In genomic region chr1:88973520-88974137, GRCh38 we compare ENCODE assay signal across 9 cellular contexts. TPM values are rescaled to one million over a fixed set of nuclear protein-coding genes. Genes with fewer than 3 reads are reported as not detected.
DNase-seq lines count a peak whose midpoint lies in the region; ATAC-seq and TF ChIP-seq lines count a peak whose summit lies in the region.
"Had no signal": no experiment of that assay in that cellular context is flagged by ENCODE, and none has a peak within 500 bp of the region (broad histone marks: within the 10 kb centered on the region; RNA-seq: fewer than 3 reads in every experiment).

No MANE protein-coding gene starts in this region.

- H3K79me2 ChIP-seq in Loucy (ENCODE audit: insufficient read depth, low read length) = peaks cover 12% of the 10 kb centered on the region

- H3K4me3 ChIP-seq in Loucy (ENCODE audit: low read length, poor library complexity, severe bottlenecking) (no peak overlapping the region), astrocyte of the cerebellum (ENCODE audit: low read depth, low read length) (no peak overlapping the region), liver (ENCODE audit: low read depth in 1 of 3, low read length in 3 of 3) (no peak overlapping the region)

- H3K27ac Mint-ChIP-seq in activated T-cell treated with anti-CD3 and anti-CD28 coated beads, Interleukin-2, amount 50 U/mL, for 72 hours = peak overlapping the region; percentile 89
- H3K27ac Mint-ChIP-seq: stimulated activated naive CD8-positive, alpha-beta T cell treated with anti-CD3 and anti-CD28 coated beads, Interleukin-15, Interleukin-2, amounts not matched to agents 100 ng/mL and 50 ng/mL, for 24 hours had no signal

- H4K20me1 ChIP-seq in Loucy (ENCODE audit: insufficient read depth, low read length, poor library complexity, severe bottlenecking) = no peaks in the 10 kb centered on the region

- DNase-seq in activated T-cell treated with anti-CD3 and anti-CD28 coated beads, Interleukin-2, amount 50 U/mL, for 72 hours = no peak
- no peak for DNase-seq in activated T-cell treated with anti-CD3 and anti-CD28 coated beads, Interleukin-2, amount 50 U/mL, for 48 hours
- DNase-seq in astrocyte of the cerebellum (ENCODE audit: low read depth) (peak; percentile 24), globus pallidus (ENCODE audit: low spot score) (no peak), OCI-M2 (lab: John Stamatoyannopoulos, UW; ENCODE audit: unreplicated experiment) (no peak)
- DNase-seq in activated effector memory CD4-positive, alpha-beta T cell treated with anti-CD3 and anti-CD28 coated beads, Interleukin-2, amount 50 U/mL, for 16 hours = no peak

- peaks cover 5% of the 10 kb centered on the region for H3K36me3 ChIP-seq in Loucy (ENCODE audit: insufficient read depth, low read length)
- peaks cover 0 to 1% (median 0%) of the 10 kb centered on the region in 4 donors for H3K36me3 ChIP-seq in liver (ENCODE audit: control insufficient read depth in 4 of 4, insufficient read depth in 3 of 4, low read depth in 1 of 4, low read length in 3 of 4)

- peak in 1 of 2 donors; percentile 57 for ATAC-seq in activated T-cell treated with anti-CD3 and anti-CD28 coated beads, Interleukin-2, amount 50 U/mL, for 72 hours (replicated peaks in 1 of 2)

- peaks cover 24% of the 10 kb centered on the region for H3K4me1 Mint-ChIP-seq in activated T-cell treated with anti-CD3 and anti-CD28 coated beads, Interleukin-2, amount 50 U/mL, for 72 hours (ENCODE audit: low read depth)

- no peaks in the 10 kb centered on the region for H3K9me3 Mint-ChIP-seq in activated T-cell treated with anti-CD3 and anti-CD28 coated beads, Interleukin-2, amount 50 U/mL, for 72 hours
- H3K9me3 Mint-ChIP-seq: stimulated activated naive CD8-positive, alpha-beta T cell treated with anti-CD3 and anti-CD28 coated beads, Interleukin-15, Interleukin-2, amounts not matched to agents 100 ng/mL and 50 ng/mL, for 24 hours had no signal

- H3K27me3 Mint-ChIP-seq in activated T-cell treated with anti-CD3 and anti-CD28 coated beads, Interleukin-2, amount 50 U/mL, for 72 hours (ENCODE audit: low read depth) = no peaks in the 10 kb centered on the region
- H3K27me3 Mint-ChIP-seq: stimulated activated naive CD8-positive, alpha-beta T cell treated with anti-CD3 and anti-CD28 coated beads, Interleukin-15, Interleukin-2, amounts not matched to agents 100 ng/mL and 50 ng/mL, for 24 hours had no signal

- TF ChIP-seq CTCF in Loucy (conservative IDR thresholded peaks at IDR 0.05; ENCODE audit: low read length) (peak; percentile 80), astrocyte of the cerebellum (IDR thresholded peaks at IDR 0.05; ENCODE audit: low read depth, low read length, missing control alignments) (peak; percentile 37), liver (IDR thresholded peaks at IDR 0.05; ENCODE audit: low read depth, low read length, missing input control) (peak; percentile 48)

- peaks cover 10 to 15% of the 10 kb centered on the region in 2 donors for H3K36me3 Mint-ChIP-seq in activated T-cell treated with anti-CD3 and anti-CD28 coated beads, Interleukin-2, amount 50 U/mL, for 72 hours (ENCODE audit: insufficient read depth in 2 of 2)

- H3K9ac ChIP-seq in Loucy (ENCODE audit: low read depth, low read length, poor library complexity, severe bottlenecking) (no peak overlapping the region), liver (ENCODE audit: low read depth in 1 of 2, low read length in 2 of 2) (no peak overlapping the region)

- no peaks in the 10 kb centered on the region for H3K9me2 ChIP-seq in Loucy (replicated peaks; ENCODE audit: low read depth, low read length)

- no peaks in the 10 kb centered on the region for H3K4me1 ChIP-seq in Loucy (ENCODE audit: insufficient read depth, low read length, poor library complexity, severe bottlenecking)
- H3K4me1 ChIP-seq in liver (ENCODE audit: control insufficient read depth in 4 of 4, insufficient read depth in 4 of 4, low read length in 3 of 4) = peaks cover 0 to 1% (median 0%) of the 10 kb centered on the region in 4 donors

- H3K4me3 Mint-ChIP-seq in activated T-cell treated with anti-CD3 and anti-CD28 coated beads, Interleukin-2, amount 50 U/mL, for 72 hours = peak overlapping the region in 1 of 2 donors; percentile 35
- H3K4me3 Mint-ChIP-seq: stimulated activated naive CD8-positive, alpha-beta T cell treated with anti-CD3 and anti-CD28 coated beads, Interleukin-15, Interleukin-2, amounts not matched to agents 100 ng/mL and 50 ng/mL, for 24 hours had no signal

- H3K9me3 ChIP-seq in Loucy (ENCODE audit: insufficient read depth, low read depth, low read length) = no peaks in the 10 kb centered on the region
- H3K9me3 ChIP-seq in liver (ENCODE audit: control insufficient read depth in 4 of 4, low read length in 3 of 4) = no peaks in the 10 kb centered on the region

- H3K4me2 ChIP-seq in Loucy (ENCODE audit: low read depth, low read length, poor library complexity, severe bottlenecking) = no peak overlapping the region

- WGBS in liver = 29% methylated on average over 2 of the region's 2 CpGs

- in situ Hi-C loops in astrocyte of the cerebellum (cut with HindIII; ENCODE audit: low sequenced_read_pairs) = loop anchor here (25.0 kb wide), 1 partner anchor 489 kb away; no protein-coding TSS in a partner anchor

- H3K27me3 ChIP-seq in Loucy (ENCODE audit: insufficient read depth, low read length, poor library complexity, severe bottlenecking) = no peaks in the 10 kb centered on the region
- H3K27me3 ChIP-seq in liver (ENCODE audit: control insufficient read depth in 4 of 4, insufficient read depth in 4 of 4, low read length in 3 of 4) = no peaks in the 10 kb centered on the region

- TF ChIP-seq RAD21 in liver (IDR thresholded peaks at IDR 0.05) = peak; percentile 73 to 79

- H3F3A ChIP-seq in Loucy (ENCODE audit: low read depth) = 0 out of 2 replicates have a peak, but pooled peaks cover 3% of the 10 kb centered on the region

- H2AFZ ChIP-seq in Loucy (ENCODE audit: low read length) = no peak overlapping the region

- no peak overlapping the region for H3K27ac ChIP-seq in liver (ENCODE audit: low read depth in 1 of 2, low read length in 2 of 2)

TF ChIP-seq in liver, 16 proteins besides CTCF, POLR2A, EP300 and RAD21 (continues in another document):
- TF ChIP-seq NR2F2 (IDR thresholded peaks at IDR 0.05) (no peak), FOXA2 (IDR thresholded peaks at IDR 0.05) (no peak), ATF3 (IDR thresholded peaks at IDR 0.05) (no peak), GABPA (IDR thresholded peaks at IDR 0.05 in 1 of 2, conservative IDR thresholded peaks at IDR 0.05 in 1 of 2) (no peak), FOXA1 (IDR thresholded peaks at IDR 0.05) (no peak), ZBTB33 (IDR thresholded peaks at IDR 0.05) (no peak), HNF4G (IDR thresholded peaks at IDR 0.05) (no peak), YY1 (IDR thresholded peaks at IDR 0.05) (no peak), EGR1 (IDR thresholded peaks at IDR 0.05; ENCODE audit: low read depth in 2 of 2) (no peak), HNF4A (conservative IDR thresholded peaks at IDR 0.05) (no peak)

RNA-seq across cellular contexts. Expression of gene KYAT3, which starts 18.8 kb away (rescaled TPM):
- 10 to 100 TPM; 47.9 to 71.4 TPM for total RNA-seq in activated T-cell treated with anti-CD3 and anti-CD28 coated beads, Interleukin-2, amount 50 U/mL, for 72 hours
- total RNA-seq in liver = 10 to 100 TPM in 1 of 2 donors, 1 to 10 TPM in 1; 9.4 to 12.0 TPM
- polyA plus RNA-seq in liver = 10 to 100 TPM in 1 of 2 donors, 1 to 10 TPM in 1; 9.0 to 12.0 TPM

RNA-seq across cellular contexts. Expression of gene RBMXL1, which starts 18.8 kb away (rescaled TPM):
- total RNA-seq in activated T-cell treated with anti-CD3 and anti-CD28 coated beads, Interleukin-2, amount 50 U/mL, for 72 hours = 10 to 100 TPM; 18.6 to 32.0 TPM
- 10 to 100 TPM in 1 of 2 donors, 1 to 10 TPM in 1; 5.8 to 11.2 TPM for total RNA-seq in liver
- polyA plus RNA-seq in liver = 1 to 10 TPM; 3.4 to 7.2 TPM

RNA-seq across cellular contexts. Expression of gene GBP3, which starts 49.0 kb away (rescaled TPM):
- 1 to 10 TPM; 7.1 to 9.0 TPM for total RNA-seq in activated T-cell treated with anti-CD3 and anti-CD28 coated beads, Interleukin-2, amount 50 U/mL, for 72 hours
- total RNA-seq in liver = 1 to 10 TPM; 2.0 to 8.8 TPM
- 1 to 10 TPM; 3.8 to 5.1 TPM for polyA plus RNA-seq in liver
